In the genomic region with DNA sequence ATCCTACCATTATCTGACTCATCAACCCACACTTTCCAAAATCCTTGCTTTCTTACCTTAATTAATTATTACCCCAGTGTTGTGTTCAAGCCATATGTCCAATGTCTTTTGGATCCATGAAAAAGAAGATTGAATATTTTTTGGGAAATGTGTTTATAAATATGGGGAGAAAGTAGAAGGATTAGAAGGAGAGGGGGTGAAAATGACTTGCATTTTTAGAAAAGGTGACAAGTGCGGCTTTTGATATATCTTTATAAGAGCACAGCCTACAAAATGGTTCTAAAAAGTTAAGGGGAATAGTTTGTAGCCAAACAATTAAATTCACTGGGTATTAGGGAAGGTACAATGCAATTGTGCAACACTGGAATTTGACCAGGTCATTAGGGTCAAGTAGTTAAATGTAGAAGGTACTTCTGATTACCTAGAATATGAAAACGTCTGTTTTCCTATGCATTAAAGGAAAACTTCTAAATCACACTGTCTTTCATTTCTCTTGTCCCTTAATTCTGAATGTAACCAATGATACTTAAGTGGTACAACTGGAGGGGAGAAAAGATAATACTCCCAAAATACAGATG, we compare ENCODE assay signal across 14 cellular contexts. TPM values are rescaled to one million over a fixed set of nuclear protein-coding genes. Genes with fewer than 3 reads are reported as not detected.
DNase-seq lines count a peak whose midpoint lies in the region; ATAC-seq and TF ChIP-seq lines count a peak whose summit lies in the region.
"Had no signal": no experiment of that assay in that cellular context is flagged by ENCODE, and none has a peak within 500 bp of the region (broad histone marks: within the 10 kb centered on the region; RNA-seq: fewer than 3 reads in every experiment).

No MANE protein-coding gene starts in this region.

- H3K4me1 ChIP-seq in PC-3 (ENCODE audit: insufficient read depth, low read length): peaks cover 23% of the 10 kb centered on the region
- no peaks in the 10 kb centered on the region for H3K4me1 ChIP-seq in right atrium auricular region

- peak overlapping the region; percentile 59 for H3K4me3 Mint-ChIP-seq in activated naive CD4-positive, alpha-beta T cell treated with anti-CD3 and anti-CD28 coated beads, Interleukin-2, amount 50 U/mL, for 24 hours
- H3K4me3 Mint-ChIP-seq in stimulated activated memory B cell treated with anti-CD40 and anti-IgM and Interleukin-4, amounts not matched to agents 10 μg/mL and 1 μg/mL and 100 μg/mL, for 72 hours: no peak overlapping the region

- no peaks in the 10 kb centered on the region for H4K20me1 ChIP-seq in PC-3 (ENCODE audit: low read length)

- no peaks in the 10 kb centered on the region for H3F3A ChIP-seq in PC-3 (ENCODE audit: low read length, unreplicated experiment)

- H3K27ac ChIP-seq in PC-3 (ENCODE audit: low read length) (peak overlapping the region; percentile 41), RWPE1 (no peak overlapping the region), right atrium auricular region (no peak overlapping the region)
- H3K27ac ChIP-seq: ascending aorta had no signal

- ATAC-seq in PC-3 (no peak), GM18907 (IDR thresholded peaks at IDR 0.05; ENCODE audit: unreplicated experiment) (no peak)
- ATAC-seq in stimulated activated memory B cell treated with anti-CD40 and anti-IgM and Interleukin-4, amounts not matched to agents 10 μg/mL and 1 μg/mL and 100 μg/mL, for 72 hours: no peak
- ATAC-seq: Right ventricle myocardium inferior had no signal

- H3K9me3 ChIP-seq in PC-3 (ENCODE audit: low read length): no peaks in the 10 kb centered on the region
- no peaks in the 10 kb centered on the region for H3K9me3 ChIP-seq in right atrium auricular region
- H3K9me3 ChIP-seq: ascending aorta had no signal

- no peaks in the 10 kb centered on the region for H3K36me3 ChIP-seq in PC-3 (ENCODE audit: low read depth, low read length)
- no peaks in the 10 kb centered on the region for H3K36me3 ChIP-seq in right atrium auricular region
- H3K36me3 ChIP-seq: ascending aorta had no signal

- H3K36me3 Mint-ChIP-seq in activated naive CD4-positive, alpha-beta T cell treated with anti-CD3 and anti-CD28 coated beads, Interleukin-2, amount 50 U/mL, for 24 hours: peaks cover 5% of the 10 kb centered on the region
- peaks cover 13% of the 10 kb centered on the region for H3K36me3 Mint-ChIP-seq in stimulated activated memory B cell treated with anti-CD40 and anti-IgM and Interleukin-4, amounts not matched to agents 10 μg/mL and 1 μg/mL and 100 μg/mL, for 72 hours

- H3K27me3 ChIP-seq in PC-3 (ENCODE audit: low read length) (no peaks in the 10 kb centered on the region), right atrium auricular region (no peaks in the 10 kb centered on the region)
- H3K27me3 ChIP-seq: ascending aorta had no signal

- peaks cover 54% of the 10 kb centered on the region for H3K4me1 Mint-ChIP-seq in activated naive CD4-positive, alpha-beta T cell treated with anti-CD3 and anti-CD28 coated beads, Interleukin-2, amount 50 U/mL, for 24 hours
- H3K4me1 Mint-ChIP-seq in stimulated activated memory B cell treated with anti-CD40 and anti-IgM and Interleukin-4, amounts not matched to agents 10 μg/mL and 1 μg/mL and 100 μg/mL, for 72 hours: peaks cover 58% of the 10 kb centered on the region

- CTCF ChIA-PET in PC-3 (lab: Charles Lee): interaction anchor here (1.0 kb wide), 1 partner anchor 52 kb away, joined by 6 read pairs; no protein-coding TSS in a partner anchor
- CTCF ChIA-PET in RWPE1 (lab: Yijun Ruan, JAX): no interaction called here

- TF ChIP-seq CTCF in PC-3 (conservative IDR thresholded peaks at IDR 0.05; ENCODE audit: low read depth, low read length) (no peak), RWPE1 (conservative IDR thresholded peaks at IDR 0.05; ENCODE audit: low read depth) (no peak), right atrium auricular region (IDR thresholded peaks at IDR 0.05) (no peak)

- H3K9me3 Mint-ChIP-seq in activated naive CD4-positive, alpha-beta T cell treated with anti-CD3 and anti-CD28 coated beads, Interleukin-2, amount 50 U/mL, for 24 hours: no peaks in the 10 kb centered on the region
- no peaks in the 10 kb centered on the region for H3K9me3 Mint-ChIP-seq in stimulated activated memory B cell treated with anti-CD40 and anti-IgM and Interleukin-4, amounts not matched to agents 10 μg/mL and 1 μg/mL and 100 μg/mL, for 72 hours

- peaks cover 12% of the 10 kb centered on the region; the same call in 1 of the 2 replicates for H3K79me2 ChIP-seq in PC-3 (ENCODE audit: low read length)

- POLR2A ChIA-PET in PC-3 (lab: Charles Lee; ENCODE audit: unreplicated experiment) (interaction anchor here (0.5 to 1.0 kb wide), 4 partner anchors 13 to 358 kb away, joined by 3 to 4 read pairs (median 4); partner anchors contain the start of genes CEP68 and SERTAD2), RWPE1 (lab: Yijun Ruan, JAX; ENCODE audit: low non-redundant PET) (no interaction called here)

- H2AFZ ChIP-seq in PC-3 (ENCODE audit: low read length): no peak overlapping the region

- H3K4me3 ChIP-seq in PC-3 (ENCODE audit: low read length) (no peak overlapping the region; the same call in 1 of the 2 replicates), right atrium auricular region (no peak overlapping the region)
- H3K4me3 ChIP-seq: ascending aorta had no signal

- BruUV-seq in PC-3 (replicated peaks; lab: Mats Ljungman, UMichigan): no TSS peak

- H3K27me3 Mint-ChIP-seq in activated naive CD4-positive, alpha-beta T cell treated with anti-CD3 and anti-CD28 coated beads, Interleukin-2, amount 50 U/mL, for 24 hours: no peaks in the 10 kb centered on the region
- H3K27me3 Mint-ChIP-seq in stimulated activated memory B cell treated with anti-CD40 and anti-IgM and Interleukin-4, amounts not matched to agents 10 μg/mL and 1 μg/mL and 100 μg/mL, for 72 hours: no peaks in the 10 kb centered on the region
- H3K27me3 Mint-ChIP-seq: progenitor cell of endocrine pancreas had no signal

- no peak overlapping the region for H3K27ac Mint-ChIP-seq in activated naive CD4-positive, alpha-beta T cell treated with anti-CD3 and anti-CD28 coated beads, Interleukin-2, amount 50 U/mL, for 24 hours
- peak overlapping the region; percentile 86 for H3K27ac Mint-ChIP-seq in stimulated activated memory B cell treated with anti-CD40 and anti-IgM and Interleukin-4, amounts not matched to agents 10 μg/mL and 1 μg/mL and 100 μg/mL, for 72 hours
- H3K27ac Mint-ChIP-seq: progenitor cell of endocrine pancreas had no signal

- no peaks in the 10 kb centered on the region for H3K9me2 ChIP-seq in PC-3 (replicated peaks; ENCODE audit: low read length)

- H3K4me2 ChIP-seq in PC-3 (ENCODE audit: low read length): peak overlapping the region; percentile 46

- H3K9ac ChIP-seq in PC-3 (ENCODE audit: low read length): no peak overlapping the region

- intact Hi-C loops in PC-3 (cut with micrococcal nuclease): loop anchor here (2.0 to 5.0 kb wide), 2 partner anchors 36 to 53 kb away; no protein-coding TSS in a partner anchor

- no peak for DNase-seq in activated naive CD4-positive, alpha-beta T cell treated with Interleukin-2 at 50 U/mL for 16 hours
- no peak for DNase-seq in PC-3
- DNase-seq in dermis blood vessel endothelial cell: peak; percentile 31
- DNase-seq in RWPE1 (ENCODE audit: low spot score): no peak
- DNase-seq in right atrium auricular region (ENCODE audit: low spot score): no peak
- DNase-seq: Karpas-422; NCI-H2029; stimulated activated CD4-positive, alpha-beta T cell treated with anti-CD3 and anti-CD28 coated beads, Interleukin-1b, Interleukin-23, amount 100 ng/mL, for 48 hours had no signal

RNA-seq across cellular contexts. Expression of gene SERTAD2, which starts 44.4 kb away (rescaled TPM):
- total RNA-seq in PC-3 (2014; rRNA removed): 19.8 and 34.9 TPM in 2 replicates
- 6.6 and 9.5 TPM in 2 replicates for total RNA-seq in dermis blood vessel endothelial cell
- total RNA-seq in right atrium auricular region: 10 to 100 TPM; 15.8 to 22.2 TPM
